18 cellular contexts compared by ENCODE assay signal in genomic region chr2:31421634-31422033, GRCh38. TPM values are rescaled to one million over a fixed set of nuclear protein-coding genes. Genes with fewer than 3 reads are reported as not detected.
DNase-seq lines count a peak whose midpoint lies in the region; ATAC-seq and TF ChIP-seq lines count a peak whose summit lies in the region.
"Had no signal": no experiment of that assay in that cellular context is flagged by ENCODE, and none has a peak within 500 bp of the region (broad histone marks: within the 10 kb centered on the region; RNA-seq: fewer than 3 reads in every experiment).

No MANE protein-coding gene starts in this region.

- H3K9me3 Mint-ChIP-seq in HFFc6 = peaks cover 13% of the 10 kb centered on the region
- peaks cover 18% of the 10 kb centered on the region for H3K9me3 Mint-ChIP-seq in osteocyte (ENCODE audit: unreplicated experiment)
- peaks cover 5% of the 10 kb centered on the region for H3K9me3 Mint-ChIP-seq in type B pancreatic cell

- peak overlapping the region; percentile 66; the same call in 1 of the 2 replicates for H3K27ac Mint-ChIP-seq in HFFc6
- H3K27ac Mint-ChIP-seq in osteocyte (ENCODE audit: unreplicated experiment) = peak overlapping the region; percentile 81
- no peak overlapping the region for H3K27ac Mint-ChIP-seq in type B pancreatic cell
- H3K27ac Mint-ChIP-seq: CD4-positive, alpha-beta memory T cell had no signal

- no peak overlapping the region for H3K4me3 Mint-ChIP-seq in HFFc6
- H3K4me3 Mint-ChIP-seq in osteocyte (ENCODE audit: unreplicated experiment) = no peak overlapping the region
- no peak overlapping the region for H3K4me3 Mint-ChIP-seq in type B pancreatic cell
- H3K4me3 Mint-ChIP-seq: CD4-positive, alpha-beta memory T cell had no signal

- intact Hi-C loops in left colon (cut with DNase I, micrococcal nuclease) = no loop called here

- TF ChIP-seq CTCF in HFFc6 (IDR thresholded peaks at IDR 0.05) (no peak), VCaP (conservative IDR thresholded peaks at IDR 0.05) (no peak), osteocyte (IDR thresholded peaks at IDR 0.05) (no peak), type B pancreatic cell (conservative IDR thresholded peaks at IDR 0.05) (no peak)

- H3K27ac ChIP-seq in VCaP = peak overlapping the region; percentile 53
- H3K27ac ChIP-seq: GM23248 had no signal

- H3K27me3 Mint-ChIP-seq in HFFc6 (ENCODE audit: insufficient read depth) (no peaks in the 10 kb centered on the region), osteocyte (ENCODE audit: unreplicated experiment) (no peaks in the 10 kb centered on the region), type B pancreatic cell (no peaks in the 10 kb centered on the region)

- peaks cover 41% of the 10 kb centered on the region for H3K4me1 Mint-ChIP-seq in HFFc6 (ENCODE audit: low read depth)
- H3K4me1 Mint-ChIP-seq in osteocyte (ENCODE audit: unreplicated experiment) = peaks cover 22% of the 10 kb centered on the region
- no peaks in the 10 kb centered on the region for H3K4me1 Mint-ChIP-seq in type B pancreatic cell (ENCODE audit: unreplicated experiment)

- peak; percentile 76 for ATAC-seq in left colon
- ATAC-seq in activated CD4-positive, CD25-positive, alpha-beta regulatory T cell treated with anti-CD3 and anti-CD28 coated beads, Interleukin-2, amount 50 U/mL, for 24 hours = no peak
- ATAC-seq: GM12878 had no signal

- peaks cover 21% of the 10 kb centered on the region for H3K36me3 Mint-ChIP-seq in HFFc6 (ENCODE audit: low read depth)
- H3K36me3 Mint-ChIP-seq in osteocyte (ENCODE audit: unreplicated experiment) = peaks cover 7% of the 10 kb centered on the region
- H3K36me3 Mint-ChIP-seq in type B pancreatic cell = no peaks in the 10 kb centered on the region

- DNase-seq in HFFc6 (no peak), left colon (no peak), osteocyte (ENCODE audit: extremely low spot score, unreplicated experiment) (no peak), GF-D8 (lab: John Stamatoyannopoulos, UW) (no peak), NCI-H2227 (lab: John Stamatoyannopoulos, UW; ENCODE audit: unreplicated experiment) (no peak), type B pancreatic cell (ENCODE audit: extremely low spot score, unreplicated experiment) (no peak)
- DNase-seq: C1 segment of cervical spinal cord; Calu3; CD4-positive, alpha-beta memory T cell; COR-L47; DMS53; DMS79 treated with DMSO at 0.1 percent for 48 hours; H7; HCEC 1CT had no signal

RNA-seq across cellular contexts. Expression of gene XDH, which starts 7.1 kb away (rescaled TPM):
- total RNA-seq in HFFc6 (2021; fragmentation: NEBNext Ultra II Directional; extraction: Animal tissue kit (Norgen Biotek cat#: 25700)) = 1 to 10 TPM in 5 of 6 experiments, under 1 TPM in 1; 0.88 to 2.0 (median 1.5) TPM
- total RNA-seq in left colon (10 to 100 TPM; 47.4 to 75.2 TPM), osteocyte (0.78 and 0.99 TPM in 2 replicates), type B pancreatic cell (ENCODE audit: low replicate concordance) (2.5 and 7.7 TPM in 2 replicates)
- total RNA-seq: CD4-positive, alpha-beta memory T cell; GM12878 had no signal
